In the genomic region with DNA sequence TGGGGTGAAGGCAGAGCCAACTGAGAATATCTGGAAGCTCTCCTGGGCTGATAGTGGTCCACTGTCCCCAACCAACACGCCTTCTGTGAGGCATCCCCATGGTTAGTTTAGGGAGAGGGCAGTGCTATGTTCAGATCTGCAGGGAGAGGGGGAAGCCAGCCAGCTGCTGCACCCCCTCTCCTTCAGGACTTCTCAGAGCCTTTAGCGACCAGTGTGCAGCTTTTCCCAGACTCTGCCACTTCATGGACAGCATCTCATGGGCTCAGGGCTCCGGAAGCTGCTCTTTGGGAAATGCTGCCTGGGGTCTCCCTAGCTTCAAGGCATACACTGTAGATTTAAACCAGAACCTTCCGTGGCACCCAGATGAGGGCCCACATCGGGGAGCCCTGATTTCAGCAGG, we compare ENCODE assay signal across 22 cellular contexts. TPM values are rescaled to one million over a fixed set of nuclear protein-coding genes. Genes with fewer than 3 reads are reported as not detected.
DNase-seq lines count a peak whose midpoint lies in the region; ATAC-seq lines count a peak whose summit lies in the region.
"Had no signal": no experiment of that assay in that cellular context is flagged by ENCODE, and none has a peak within 500 bp of the region (broad histone marks: within the 10 kb centered on the region; RNA-seq: fewer than 3 reads in every experiment).

No MANE protein-coding gene starts in this region.

- peak overlapping the region; percentile 17 for H3K27ac Mint-ChIP-seq in activated CD4-positive, alpha-beta T cell treated with anti-CD3 and anti-CD28 coated beads, Interleukin-2, amount 10 ng/mL, durations not matched to agents 24 days and 14 days
- peak overlapping the region; percentile 12 for H3K27ac Mint-ChIP-seq in stimulated activated naive CD8-positive, alpha-beta T cell treated with anti-CD3 and anti-CD28 coated beads, Interleukin-15, Interleukin-2, amounts not matched to agents 100 ng/mL and 50 ng/mL, for 24 hours
- H3K27ac Mint-ChIP-seq in immature natural killer cell = peak overlapping the region in 4 of 6 donors; percentile 12 to 78 (median 62)
- no peak overlapping the region for H3K27ac Mint-ChIP-seq in stimulated activated naive B cell treated with anti-CD40 and anti-IgM and Interleukin-4, amounts not matched to agents 10 μg/mL and 1 μg/mL and 100 μg/mL, for 72 hours
- H3K27ac Mint-ChIP-seq: IgD-negative memory B cell had no signal

- ATAC-seq in stimulated activated naive CD8-positive, alpha-beta T cell treated with anti-CD3 and anti-CD28 coated beads, Interleukin-15, Interleukin-2, amounts not matched to agents 100 U/mL and 50 U/mL, for 24 hours = no peak
- no peak for ATAC-seq in stimulated activated naive B cell treated with anti-CD40 and anti-IgM and Interleukin-4, amounts not matched to agents 10 μg/mL and 1 μg/mL and 100 μg/mL, for 72 hours (replicated peaks)

- H3K27me3 Mint-ChIP-seq in activated CD4-positive, alpha-beta T cell treated with anti-CD3 and anti-CD28 coated beads, Interleukin-2, amount 10 ng/mL, durations not matched to agents 24 days and 14 days = no peaks in the 10 kb centered on the region
- H3K27me3 Mint-ChIP-seq in stimulated activated naive CD8-positive, alpha-beta T cell treated with anti-CD3 and anti-CD28 coated beads, Interleukin-15, Interleukin-2, amounts not matched to agents 100 ng/mL and 50 ng/mL, for 24 hours = no peaks in the 10 kb centered on the region
- H3K27me3 Mint-ChIP-seq in immature natural killer cell (ENCODE audit: low read depth in 3 of 3) = peaks cover 10 to 17% (median 14%) of the 10 kb centered on the region in 3 donors
- H3K27me3 Mint-ChIP-seq in stimulated activated naive B cell treated with anti-CD40 and anti-IgM and Interleukin-4, amounts not matched to agents 10 μg/mL and 1 μg/mL and 100 μg/mL, for 72 hours = no peaks in the 10 kb centered on the region
- H3K27me3 Mint-ChIP-seq: CD4-positive, CD25-positive, alpha-beta regulatory T cell; IgD-negative memory B cell had no signal

- DNase-seq in activated CD4-positive, alpha-beta T cell treated with anti-CD3 and anti-CD28 coated beads, Interleukin-2, amount 10 ng/mL, durations not matched to agents 24 days and 14 days = no peak
- no peak for DNase-seq in activated CD4-positive, alpha-beta T cell treated with anti-CD3 and anti-CD28 coated beads for 4 hours
- DNase-seq in stimulated activated naive CD8-positive, alpha-beta T cell treated with anti-CD3 and anti-CD28 coated beads, Interleukin-15, Interleukin-2, amounts not matched to agents 100 U/mL and 50 U/mL, for 24 hours = no peak
- DNase-seq in immature natural killer cell = no peak
- DNase-seq in SKM-1 (lab: John Stamatoyannopoulos, UW; ENCODE audit: unreplicated experiment) = no peak
- DNase-seq in stimulated activated naive B cell treated with anti-CD40 and anti-IgM and Interleukin-4, amounts not matched to agents 10 μg/mL and 1 μg/mL and 100 μg/mL, for 72 hours = no peak
- DNase-seq: CD4-positive, CD25-positive, alpha-beta regulatory T cell; DMS53; GOT3; NCI-H1092; NCI-H1417 treated with DMSO at 0.1 percent for 48 hours; NCI-H1694 treated with DMSO at 0.1 percent for 48 hours; NCI-H2081; NCI-H2227 treated with DMSO at 0.1 percent for 48 hours; NCI-H69; Right ventricle myocardium superior; RPMI8226 had no signal

- peaks cover 58% of the 10 kb centered on the region for H3K36me3 Mint-ChIP-seq in activated CD4-positive, alpha-beta T cell treated with anti-CD3 and anti-CD28 coated beads, Interleukin-2, amount 10 ng/mL, durations not matched to agents 24 days and 14 days (ENCODE audit: low read depth)
- peaks cover 40% of the 10 kb centered on the region for H3K36me3 Mint-ChIP-seq in stimulated activated naive CD8-positive, alpha-beta T cell treated with anti-CD3 and anti-CD28 coated beads, Interleukin-15, Interleukin-2, amounts not matched to agents 100 ng/mL and 50 ng/mL, for 24 hours (ENCODE audit: low read depth)
- peaks cover 6 to 30% (median 8%) of the 10 kb centered on the region in 3 donors for H3K36me3 Mint-ChIP-seq in immature natural killer cell
- H3K36me3 Mint-ChIP-seq in stimulated activated naive B cell treated with anti-CD40 and anti-IgM and Interleukin-4, amounts not matched to agents 10 μg/mL and 1 μg/mL and 100 μg/mL, for 72 hours = peaks cover 33 to 67% of the 10 kb centered on the region in 2 donors

- H3K4me1 Mint-ChIP-seq in activated CD4-positive, alpha-beta T cell treated with anti-CD3 and anti-CD28 coated beads, Interleukin-2, amount 10 ng/mL, durations not matched to agents 24 days and 14 days = peaks cover 24% of the 10 kb centered on the region
- peaks cover 26% of the 10 kb centered on the region for H3K4me1 Mint-ChIP-seq in stimulated activated naive CD8-positive, alpha-beta T cell treated with anti-CD3 and anti-CD28 coated beads, Interleukin-15, Interleukin-2, amounts not matched to agents 100 ng/mL and 50 ng/mL, for 24 hours (ENCODE audit: low read depth)
- peaks cover 33 to 37% of the 10 kb centered on the region in 2 donors for H3K4me1 Mint-ChIP-seq in immature natural killer cell
- H3K4me1 Mint-ChIP-seq in stimulated activated naive B cell treated with anti-CD40 and anti-IgM and Interleukin-4, amounts not matched to agents 10 μg/mL and 1 μg/mL and 100 μg/mL, for 72 hours = peaks cover 10 to 11% of the 10 kb centered on the region in 2 donors

- H3K9me3 Mint-ChIP-seq in activated CD4-positive, alpha-beta T cell treated with anti-CD3 and anti-CD28 coated beads, Interleukin-2, amount 10 ng/mL, durations not matched to agents 24 days and 14 days = no peaks in the 10 kb centered on the region
- H3K9me3 Mint-ChIP-seq in stimulated activated naive CD8-positive, alpha-beta T cell treated with anti-CD3 and anti-CD28 coated beads, Interleukin-15, Interleukin-2, amounts not matched to agents 100 ng/mL and 50 ng/mL, for 24 hours = no peaks in the 10 kb centered on the region
- H3K9me3 Mint-ChIP-seq in immature natural killer cell = no peaks in the 10 kb centered on the region
- H3K9me3 Mint-ChIP-seq in stimulated activated naive B cell treated with anti-CD40 and anti-IgM and Interleukin-4, amounts not matched to agents 10 μg/mL and 1 μg/mL and 100 μg/mL, for 72 hours = no peaks in the 10 kb centered on the region
- H3K9me3 Mint-ChIP-seq: CD4-positive, CD25-positive, alpha-beta regulatory T cell; IgD-negative memory B cell had no signal

- no peak overlapping the region for H3K4me3 Mint-ChIP-seq in activated CD4-positive, alpha-beta T cell treated with anti-CD3 and anti-CD28 coated beads, Interleukin-2, amount 10 ng/mL, durations not matched to agents 24 days and 14 days
- H3K4me3 Mint-ChIP-seq in stimulated activated naive CD8-positive, alpha-beta T cell treated with anti-CD3 and anti-CD28 coated beads, Interleukin-15, Interleukin-2, amounts not matched to agents 100 ng/mL and 50 ng/mL, for 24 hours = no peak overlapping the region
- H3K4me3 Mint-ChIP-seq in immature natural killer cell = no peak overlapping the region
- no peak overlapping the region for H3K4me3 Mint-ChIP-seq in stimulated activated naive B cell treated with anti-CD40 and anti-IgM and Interleukin-4, amounts not matched to agents 10 μg/mL and 1 μg/mL and 100 μg/mL, for 72 hours
- H3K4me3 Mint-ChIP-seq: CD4-positive, CD25-positive, alpha-beta regulatory T cell; IgD-negative memory B cell had no signal

- intact Hi-C loops in activated CD4-positive, alpha-beta T cell treated with anti-CD3 and anti-CD28 coated beads, Interleukin-2, amount 10 ng/mL, durations not matched to agents 24 days and 14 days (cut with micrococcal nuclease) = no loop called here

RNA-seq across cellular contexts. Expression of a gene that starts 33.5 kb away (rescaled TPM):
- total RNA-seq in activated CD4-positive, alpha-beta T cell treated with anti-CD3 and anti-CD28 coated beads, Interleukin-2, amount 10 ng/mL, durations not matched to agents 24 days and 14 days = 17.6 and 22.4 TPM in 2 replicates
- polyA plus RNA-seq in immature natural killer cell = 100 to 1,000 TPM in 1 of 3 donors, 10 to 100 TPM in 2; 60.1 to 103 (median 88.5) TPM

RNA-seq across cellular contexts. Expression of a gene that starts 45.7 kb away (rescaled TPM):
- 2.7 and 3.6 TPM in 2 replicates for total RNA-seq in activated CD4-positive, alpha-beta T cell treated with anti-CD3 and anti-CD28 coated beads, Interleukin-2, amount 10 ng/mL, durations not matched to agents 24 days and 14 days
- polyA plus RNA-seq in immature natural killer cell = 1 to 10 TPM; 1.2 to 5.6 (median 3.3) TPM
- total RNA-seq: Daoy, G401, SJSA1 had no signal
